In genomic region chr6:142879527-142879926, GRCh38 we compare ENCODE assay signal across 31 cellular contexts.
DNase-seq lines count a peak whose midpoint lies in the region; ATAC-seq and TF ChIP-seq lines count a peak whose summit lies in the region.
"Had no signal": no experiment of that assay in that cellular context is flagged by ENCODE, and none has a peak within 500 bp of the region (broad histone marks: within the 10 kb centered on the region; RNA-seq: fewer than 3 reads in every experiment).

No MANE protein-coding gene starts in this region.

- H4K5ac ChIP-seq in mesendoderm (ENCODE audit: low read length): no peak overlapping the region

- H3K36me3 ChIP-seq in mesendoderm (ENCODE audit: control insufficient read depth, insufficient read depth, low read length): no peaks in the 10 kb centered on the region
- H3K36me3 ChIP-seq: ascending aorta, cardiac muscle cell, sigmoid colon had no signal

- H3K18ac ChIP-seq in mesendoderm (ENCODE audit: low read length): no peak overlapping the region

- H3K4me3 ChIP-seq in mesendoderm (ENCODE audit: low read length): no peak overlapping the region
- H3K4me3 ChIP-seq: ascending aorta, BLaER1, cardiac muscle cell, sigmoid colon had no signal

- no peak overlapping the region for H2BK120ac ChIP-seq in mesendoderm (ENCODE audit: low read depth, low read length)

- peaks cover 55% of the 10 kb centered on the region for H3K36me3 Mint-ChIP-seq in natural killer cell treated with Interleukin-12 subunit alpha and Interleukin-12 subunit beta and Interleukin-15 and Interleukin-18, amount 100 ng/mL, for 72 hours
- H3K36me3 Mint-ChIP-seq in natural killer cell (no peaks in the 10 kb centered on the region), activated B cell treated with CpG ODN at 0.5 μM for 24 hours (ENCODE audit: low read depth) (peaks cover 31% of the 10 kb centered on the region)

- H3K4me3 Mint-ChIP-seq in natural killer cell treated with Interleukin-12 subunit alpha and Interleukin-12 subunit beta and Interleukin-15 and Interleukin-18, amount 100 ng/mL, for 72 hours: peak overlapping the region; percentile 76
- H3K4me3 Mint-ChIP-seq in natural killer cell (no peak overlapping the region), activated B cell treated with CpG ODN at 0.5 μM for 24 hours (no peak overlapping the region)
- H3K4me3 Mint-ChIP-seq: activated CD8-positive, alpha-beta memory T cell treated with anti-CD3 and anti-CD28 coated beads, Interleukin-2, amount 10 ng/mL, durations not matched to agents 7 days and 5 days; activated naive CD8-positive, alpha-beta T cell treated with anti-CD3 and anti-CD28 coated beads, Interleukin-2, amount 10 ng/mL, durations not matched to agents 7 days and 5 days had no signal

- no peaks in the 10 kb centered on the region for H3K27me3 ChIP-seq in mesendoderm (ENCODE audit: insufficient read depth, low read length, poor library complexity)
- H3K27me3 ChIP-seq: ascending aorta, BLaER1, cardiac muscle cell, sigmoid colon had no signal

- WGBS in mesendoderm (ENCODE audit: extremely low coverage, insufficient coverage, low lambda C conversion rate): no CpG with 5 or more reads among the region's 2 CpGs

- no peak for ATAC-seq in natural killer cell treated with Interleukin-12 subunit alpha and Interleukin-12 subunit beta and Interleukin-15 and Interleukin-18, amount 100 ng/mL, for 72 hours
- ATAC-seq in natural killer cell: no peak
- ATAC-seq in activated B cell treated with CpG ODN at 0.5 μM for 24 hours (ENCODE audit: low read depth): no peak
- ATAC-seq: effector memory CD8-positive, alpha-beta T cell; left lobe of liver; Panc1 had no signal

- no peak overlapping the region for H3K27ac ChIP-seq in mesendoderm (ENCODE audit: low read depth, low read length)
- H3K27ac ChIP-seq: ascending aorta, BLaER1, cardiac muscle cell, sigmoid colon, VCaP had no signal

- CTCF ChIA-PET in activated B cell treated with CpG ODN at 0.5 μM for 24 hours (lab: Charles Lee): no interaction called here

- POLR2A ChIA-PET in activated B cell treated with CpG ODN at 0.5 μM for 24 hours (lab: Charles Lee): no interaction called here

- no peak overlapping the region for H2BK5ac ChIP-seq in mesendoderm (ENCODE audit: low read length)

- no peaks in the 10 kb centered on the region for H3K79me1 ChIP-seq in mesendoderm (ENCODE audit: low read length)

- no peak overlapping the region for H3K4ac ChIP-seq in mesendoderm (ENCODE audit: low read depth, low read length)

- no peak overlapping the region for H2BK15ac ChIP-seq in mesendoderm (replicated peaks; ENCODE audit: low read depth)

- TF ChIP-seq CTCF in natural killer cell (IDR thresholded peaks at IDR 0.05) (no peak), activated B cell treated with CpG ODN at 0.5 μM for 24 hours (IDR thresholded peaks at IDR 0.05) (no peak)

- peaks cover 76 to 87% of the 10 kb centered on the region in 2 donors for H3K4me1 Mint-ChIP-seq in natural killer cell treated with Interleukin-12 subunit alpha and Interleukin-12 subunit beta and Interleukin-15 and Interleukin-18, amount 100 ng/mL, for 72 hours (ENCODE audit: low read depth in 2 of 2)
- H3K4me1 Mint-ChIP-seq in natural killer cell: peaks cover 40 to 50% of the 10 kb centered on the region in 2 donors
- H3K4me1 Mint-ChIP-seq in activated B cell treated with CpG ODN at 0.5 μM for 24 hours: peaks cover 74% of the 10 kb centered on the region

- no peak overlapping the region for H2AK5ac ChIP-seq in mesendoderm (ENCODE audit: low read length)

- H3K9me3 Mint-ChIP-seq in natural killer cell treated with Interleukin-12 subunit alpha and Interleukin-12 subunit beta and Interleukin-15 and Interleukin-18, amount 100 ng/mL, for 72 hours: peaks cover 14% of the 10 kb centered on the region
- H3K9me3 Mint-ChIP-seq in natural killer cell (no peaks in the 10 kb centered on the region), activated B cell treated with CpG ODN at 0.5 μM for 24 hours (peaks cover 5% of the 10 kb centered on the region)
- H3K9me3 Mint-ChIP-seq: effector memory CD8-positive, alpha-beta T cell had no signal

- no peak overlapping the region for H3K4me2 ChIP-seq in mesendoderm (ENCODE audit: low read length)
- H3K4me2 ChIP-seq: BLaER1 had no signal

- no peak overlapping the region for H3K23ac ChIP-seq in mesendoderm (ENCODE audit: low read length)

- H3K4me1 ChIP-seq in mesendoderm (ENCODE audit: control insufficient read depth, low read depth, low read length): peaks cover 29% of the 10 kb centered on the region

- no peak for DNase-seq in natural killer cell treated with Interleukin-12 subunit alpha and Interleukin-12 subunit beta and Interleukin-15 and Interleukin-18, amount 100 ng/mL, for 72 hours (ENCODE audit: low spot score)
- DNase-seq in natural killer cell (no peak), activated B cell treated with CpG ODN at 0.5 μM for 24 hours (no peak), mesendoderm (peak; percentile 81), SKM-1 treated with dmso at 0.1 percent for 144 hours (lab: John Stamatoyannopoulos, UW; ENCODE audit: unreplicated experiment) (no peak), cerebellar cortex (ENCODE audit: low spot score) (no peak), NCI-H1930 (lab: John Stamatoyannopoulos, UW) (no peak)
- DNase-seq: activated CD4-positive, alpha-beta T cell treated with anti-CD3 and anti-CD28 coated beads for 48 hours; activated CD8-positive, alpha-beta memory T cell treated with anti-CD3 and anti-CD28 coated beads, Interleukin-2, amount 10 ng/mL, durations not matched to agents 7 days and 5 days; activated naive CD8-positive, alpha-beta T cell treated with anti-CD3 and anti-CD28 coated beads, Interleukin-2, amount 10 ng/mL, durations not matched to agents 7 days and 5 days; cortex of kidney; DND-41; effector memory CD8-positive, alpha-beta T cell; erythroblast; glutamatergic neuron; HCEC 1CT; NCI-H1436 treated with DMSO at 0.1 percent for 48 hours; NCI-H345; nucleus accumbens; SHP77 treated with DMSO at 0.1 percent for 48 hours; sigmoid colon; stimulated activated CD4-positive, alpha-beta T cell treated with anti-CD3 and anti-CD28 coated beads, Interleukin-4, amount 100 ng/mL, for 24 hours; substantia nigra; trophoblast cell had no signal

- no peak overlapping the region for H4K8ac ChIP-seq in mesendoderm (ENCODE audit: low read depth, low read length)

- H3K27me3 Mint-ChIP-seq in natural killer cell treated with Interleukin-12 subunit alpha and Interleukin-12 subunit beta and Interleukin-15 and Interleukin-18, amount 100 ng/mL, for 72 hours: no peaks in the 10 kb centered on the region
- H3K27me3 Mint-ChIP-seq in natural killer cell (ENCODE audit: low read depth in 2 of 2) (no peaks in the 10 kb centered on the region), activated B cell treated with CpG ODN at 0.5 μM for 24 hours (no peaks in the 10 kb centered on the region)
- H3K27me3 Mint-ChIP-seq: activated CD8-positive, alpha-beta memory T cell treated with anti-CD3 and anti-CD28 coated beads, Interleukin-2, amount 10 ng/mL, durations not matched to agents 7 days and 5 days; activated naive CD8-positive, alpha-beta T cell treated with anti-CD3 and anti-CD28 coated beads, Interleukin-2, amount 10 ng/mL, durations not matched to agents 7 days and 5 days; effector memory CD8-positive, alpha-beta T cell had no signal

- H3K79me2 ChIP-seq in mesendoderm (ENCODE audit: control insufficient read depth, insufficient read depth, low read length): no peaks in the 10 kb centered on the region

- H3K27ac Mint-ChIP-seq in natural killer cell treated with Interleukin-12 subunit alpha and Interleukin-12 subunit beta and Interleukin-15 and Interleukin-18, amount 100 ng/mL, for 72 hours: peak overlapping the region; percentile 84 to 94
- H3K27ac Mint-ChIP-seq in natural killer cell: peak overlapping the region in 1 of 2 donors; percentile 41
- peak overlapping the region; percentile 57 for H3K27ac Mint-ChIP-seq in activated B cell treated with CpG ODN at 0.5 μM for 24 hours
- H3K27ac Mint-ChIP-seq: activated CD8-positive, alpha-beta memory T cell treated with anti-CD3 and anti-CD28 coated beads, Interleukin-2, amount 10 ng/mL, durations not matched to agents 7 days and 5 days; activated naive CD8-positive, alpha-beta T cell treated with anti-CD3 and anti-CD28 coated beads, Interleukin-2, amount 10 ng/mL, durations not matched to agents 7 days and 5 days; progenitor cell of endocrine pancreas had no signal

- intact Hi-C loops in natural killer cell (cut with micrococcal nuclease) (no loop called here), activated B cell treated with CpG ODN at 0.5 μM for 24 hours (cut with micrococcal nuclease) (no loop called here)

- no peak overlapping the region for H3K56ac ChIP-seq in mesendoderm (ENCODE audit: low read length)

- no peak overlapping the region for H3K9ac ChIP-seq in mesendoderm (ENCODE audit: low read length)
- H3K9ac ChIP-seq: BLaER1 had no signal
